8 cellular contexts compared by ENCODE assay signal in the genomic region with DNA sequence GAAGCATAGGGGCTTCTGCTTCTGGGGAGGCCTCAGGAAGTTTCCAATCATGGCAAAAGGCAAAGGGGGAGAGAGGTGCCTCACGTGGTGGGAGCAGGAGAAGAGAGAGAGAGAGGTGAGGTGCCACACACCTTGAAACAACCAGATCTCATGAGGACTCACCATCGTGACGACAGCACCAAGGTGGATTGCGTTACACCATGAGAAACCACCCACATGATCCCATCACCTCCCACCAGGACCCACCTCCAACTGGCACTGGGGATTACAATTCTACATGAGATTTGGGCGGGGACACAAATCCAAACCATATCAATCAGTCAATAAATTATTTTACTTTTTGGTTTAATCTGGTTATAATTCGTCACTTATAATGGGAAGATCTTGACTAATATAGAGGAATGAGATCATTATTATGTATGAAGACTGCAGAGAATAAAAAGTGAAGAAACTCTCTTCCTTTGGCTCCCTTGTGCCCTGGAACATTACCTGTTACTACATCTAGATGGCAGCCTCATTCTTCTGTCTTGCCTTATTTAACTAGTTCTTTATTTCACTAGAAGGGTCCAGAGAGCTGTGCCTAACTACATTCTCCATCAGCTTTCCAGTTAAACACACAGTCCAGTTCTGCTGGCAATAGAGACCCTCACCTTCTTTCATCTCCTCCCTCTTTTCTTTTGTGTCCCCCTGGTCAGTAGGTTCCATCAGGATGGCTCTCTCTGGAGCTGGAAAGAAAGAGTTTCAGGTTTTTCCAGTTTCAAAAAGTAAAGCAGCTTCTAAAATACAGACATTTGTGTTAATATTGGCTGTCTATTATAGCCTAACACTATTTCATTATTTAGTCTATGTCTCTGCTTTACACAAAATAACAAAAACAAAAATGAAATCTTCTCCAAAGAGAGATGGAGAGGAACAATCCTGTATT. TPM values are rescaled to one million over a fixed set of nuclear protein-coding genes. Genes with fewer than 3 reads are reported as not detected.
DNase-seq lines count a peak whose midpoint lies in the region; ATAC-seq and TF ChIP-seq lines count a peak whose summit lies in the region.

No MANE protein-coding gene starts in this region.

- H3K27ac ChIP-seq in OCI-LY1 (ENCODE audit: low read depth, low read length, poor library complexity, severe bottlenecking): no peak overlapping the region

- H3K36me3 Mint-ChIP-seq in HFFc6 (ENCODE audit: low read depth) (no peaks in the 10 kb centered on the region), type B pancreatic cell (no peaks in the 10 kb centered on the region)

- ATAC-seq in HG03354 (IDR thresholded peaks at IDR 0.05; ENCODE audit: poor library complexity, severe bottlenecking, unreplicated experiment) (no peak), HG02571 (IDR thresholded peaks at IDR 0.05; ENCODE audit: unreplicated experiment) (no peak)

- H3K36me3 ChIP-seq in OCI-LY1 (ENCODE audit: insufficient read depth, low read length): no peaks in the 10 kb centered on the region

- H3K4me3 Mint-ChIP-seq in HFFc6 (no peak overlapping the region), type B pancreatic cell (no peak overlapping the region)

- no peaks in the 10 kb centered on the region for H3K4me1 ChIP-seq in OCI-LY1 (ENCODE audit: insufficient read depth, low read length, severe bottlenecking)

- no peaks in the 10 kb centered on the region for H3F3A ChIP-seq in OCI-LY1 (ENCODE audit: insufficient read depth, low read length)

- no peak overlapping the region for H3K4me2 ChIP-seq in OCI-LY1 (ENCODE audit: low read length)

- H3K27ac Mint-ChIP-seq in HFFc6: no peak overlapping the region
- H3K27ac Mint-ChIP-seq in type B pancreatic cell: no peak overlapping the region

- H3K79me2 ChIP-seq in OCI-LY1 (ENCODE audit: insufficient read depth, low read length): no peaks in the 10 kb centered on the region

- H2AFZ ChIP-seq in OCI-LY1 (ENCODE audit: low read length): no peak overlapping the region

- H3K9me3 ChIP-seq in OCI-LY1 (ENCODE audit: low read length): no peaks in the 10 kb centered on the region

- H3K4me3 ChIP-seq in OCI-LY1 (ENCODE audit: low read depth, low read length, poor library complexity, severe bottlenecking): no peak overlapping the region
- no peak overlapping the region for H3K4me3 ChIP-seq in fibroblast of the aortic adventitia (ENCODE audit: low read depth, low read length)

- no peak overlapping the region for H3K9ac ChIP-seq in OCI-LY1 (ENCODE audit: low read length)

- no peaks in the 10 kb centered on the region for H4K20me1 ChIP-seq in OCI-LY1 (ENCODE audit: insufficient read depth, low read length)

- H3K9me2 ChIP-seq in OCI-LY1 (ENCODE audit: low read depth, low read length): no peaks in the 10 kb centered on the region

- H3K27me3 Mint-ChIP-seq in HFFc6 (ENCODE audit: insufficient read depth) (peaks cover 2% of the 10 kb centered on the region; the same call in 1 of the 2 replicates), type B pancreatic cell (no peaks in the 10 kb centered on the region)

- peak; percentile 10 for DNase-seq in CD1c-positive myeloid dendritic cell (ENCODE audit: extremely low spot score)
- DNase-seq in HFFc6: no peak
- DNase-seq in fibroblast of the aortic adventitia (ENCODE audit: low read depth): peak; percentile 29
- DNase-seq in type B pancreatic cell (ENCODE audit: extremely low spot score, unreplicated experiment): no peak
- DNase-seq in NK-92 treated with Interleukin-12 subunit alpha and Interleukin-12 subunit beta, amount 100 ng/mL, for 24 hours (lab: John Stamatoyannopoulos, UW): no peak

- H3K27me3 ChIP-seq in OCI-LY1 (ENCODE audit: insufficient read depth, low read length): 0 out of 2 replicates have a peak, but pooled peaks cover 3% of the 10 kb centered on the region

- peak; percentile 37; the same call in 1 of the 2 replicates for TF ChIP-seq CTCF in HFFc6 (IDR thresholded peaks at IDR 0.05)
- TF ChIP-seq CTCF in OCI-LY1 (IDR thresholded peaks at IDR 0.05; ENCODE audit: low read length): peak; percentile 56
- TF ChIP-seq CTCF in fibroblast of the aortic adventitia (IDR thresholded peaks at IDR 0.05; ENCODE audit: insufficient read depth, low read length): peak; percentile 50
- TF ChIP-seq CTCF in type B pancreatic cell (conservative IDR thresholded peaks at IDR 0.05): peak; percentile 65

- H3K9me3 Mint-ChIP-seq in HFFc6: peaks cover 4% of the 10 kb centered on the region; the same call in 1 of the 2 replicates
- no peaks in the 10 kb centered on the region for H3K9me3 Mint-ChIP-seq in type B pancreatic cell

- no peaks in the 10 kb centered on the region for H3K4me1 Mint-ChIP-seq in HFFc6 (ENCODE audit: low read depth)
- H3K4me1 Mint-ChIP-seq in type B pancreatic cell (ENCODE audit: unreplicated experiment): no peaks in the 10 kb centered on the region

RNA-seq across cellular contexts. Expression of a gene that starts 21.7 kb away (rescaled TPM):
- total RNA-seq in HFFc6 (2021; fragmentation: NEBNext Ultra II Directional; extraction: Animal tissue kit (Norgen Biotek cat#: 25700)): not detected
- total RNA-seq in fibroblast of the aortic adventitia (ENCODE audit: low replicate concordance) (0.41 TPM in 1 of 2 replicates, not detected in the other), type B pancreatic cell (ENCODE audit: low replicate concordance) (not detected in 2 replicates)

RNA-seq across cellular contexts. Expression of a gene that starts 21.9 kb away (rescaled TPM):
- total RNA-seq in HFFc6 (2021; fragmentation: NEBNext Ultra II Directional; extraction: Animal tissue kit (Norgen Biotek cat#: 25700)): not detected
- total RNA-seq in fibroblast of the aortic adventitia (ENCODE audit: low replicate concordance) (not detected in 2 replicates), type B pancreatic cell (ENCODE audit: low replicate concordance) (not detected in 2 replicates)

RNA-seq across cellular contexts. Expression of a gene that starts 44.8 kb away (rescaled TPM):
- total RNA-seq in HFFc6 (2021; fragmentation: NEBNext Ultra II Directional; extraction: Animal tissue kit (Norgen Biotek cat#: 25700)): not detected
- total RNA-seq in fibroblast of the aortic adventitia (ENCODE audit: low replicate concordance) (not detected in 2 replicates), type B pancreatic cell (ENCODE audit: low replicate concordance) (1.3 TPM in 1 of 2 replicates, not detected in the other)

RNA-seq across cellular contexts. Expression of a gene that starts 52.2 kb away (rescaled TPM):
- not detected for total RNA-seq in HFFc6 (2021; fragmentation: NEBNext Ultra II Directional; extraction: Animal tissue kit (Norgen Biotek cat#: 25700))
- total RNA-seq in fibroblast of the aortic adventitia (ENCODE audit: low replicate concordance) (not detected in 2 replicates), type B pancreatic cell (ENCODE audit: low replicate concordance) (not detected in 2 replicates)

Comparison
In these comparisons a context has a peak if more than half of its experiments do, and no peak if none do; other contexts are left out.
1. DNase-seq: peak in CD1c-positive myeloid dendritic cell (single experiment) and fibroblast of the aortic adventitia (single experiment); none in HFFc6 (single experiment), type B pancreatic cell (single experiment) and NK-92 treated with Interleukin-12 subunit alpha and Interleukin-12 subunit beta, amount 100 ng/mL, for 24 hours (single experiment).
2. Peak in every context shown above with its lines, with median percentiles within 50 percentile points of each other: CTCF ChIP-seq.